In genomic region chr15:33068007-33068441, GRCh38 we compare ENCODE assay signal across 8 cellular contexts.
DNase-seq lines count a peak whose midpoint lies in the region; ATAC-seq and TF ChIP-seq lines count a peak whose summit lies in the region.

No MANE protein-coding gene starts in this region.

- H3K9me3 ChIP-seq in OCI-LY1 (ENCODE audit: low read length), result no peaks in the 10 kb centered on the region
- no peaks in the 10 kb centered on the region for H3K9me3 ChIP-seq in duodenal mucosa (ENCODE audit: control insufficient read depth in 1 of 2, low read length in 2 of 2)
- no peaks in the 10 kb centered on the region for H3K9me3 ChIP-seq in mucosa of rectum (ENCODE audit: control insufficient read depth in 2 of 2, low read length in 2 of 2)

- no peak overlapping the region for H3K27ac Mint-ChIP-seq in activated naive CD4-positive, alpha-beta T cell treated with anti-CD3 and anti-CD28 coated beads, Interleukin-2, amount 50 U/mL, for 24 hours

- H3K4me2 ChIP-seq in OCI-LY1 (ENCODE audit: low read length), result peak overlapping the region; percentile 38; the same call in 1 of the 2 replicates

- no peak overlapping the region for H3K9ac ChIP-seq in OCI-LY1 (ENCODE audit: low read length)
- H3K9ac ChIP-seq in duodenal mucosa (ENCODE audit: low read depth in 1 of 2, low read length in 2 of 2), result peak overlapping the region; percentile 56 to 65
- peak overlapping the region; percentile 68 to 73 for H3K9ac ChIP-seq in mucosa of rectum (ENCODE audit: low read depth in 1 of 2, low read length in 2 of 2)

- no peak overlapping the region for H2AFZ ChIP-seq in OCI-LY1 (ENCODE audit: low read length)

- H4K20me1 ChIP-seq in OCI-LY1 (ENCODE audit: insufficient read depth, low read length), result no peaks in the 10 kb centered on the region

- H3K4me3 ChIP-seq in OCI-LY1 (ENCODE audit: low read depth, low read length, poor library complexity, severe bottlenecking) (no peak overlapping the region), duodenal mucosa (ENCODE audit: low read depth in 1 of 2, low read length in 2 of 2) (peak overlapping the region; percentile 73 to 83), mucosa of rectum (ENCODE audit: low read length in 2 of 2) (peak overlapping the region; percentile 77)

- H3K36me3 Mint-ChIP-seq in activated naive CD4-positive, alpha-beta T cell treated with anti-CD3 and anti-CD28 coated beads, Interleukin-2, amount 50 U/mL, for 24 hours, result no peaks in the 10 kb centered on the region

- TF ChIP-seq CTCF in OCI-LY1 (IDR thresholded peaks at IDR 0.05; ENCODE audit: low read length), result no peak

- H3K27me3 ChIP-seq in OCI-LY1 (ENCODE audit: insufficient read depth, low read length) (peaks cover 7% of the 10 kb centered on the region; the same call in 1 of the 2 replicates), duodenal mucosa (ENCODE audit: control insufficient read depth in 1 of 2, insufficient read depth in 2 of 2, low read length in 2 of 2) (no peaks in the 10 kb centered on the region), mucosa of rectum (ENCODE audit: control insufficient read depth in 2 of 2, insufficient read depth in 2 of 2, low read length in 2 of 2) (no peaks in the 10 kb centered on the region)

- H3K79me2 ChIP-seq in OCI-LY1 (ENCODE audit: insufficient read depth, low read length), result no peaks in the 10 kb centered on the region

- no peak for DNase-seq in activated naive CD4-positive, alpha-beta T cell treated with Interleukin-2 at 50 U/mL for 16 hours
- no peak for DNase-seq in T1000 (lab: John Stamatoyannopoulos, UW)

- ATAC-seq in HG02970 (IDR thresholded peaks at IDR 0.05; ENCODE audit: low FRiP score, unreplicated experiment) (no peak), HG03097 (IDR thresholded peaks at IDR 0.05; ENCODE audit: low FRiP score, unreplicated experiment) (no peak)

- H3K4me3 Mint-ChIP-seq in activated naive CD4-positive, alpha-beta T cell treated with anti-CD3 and anti-CD28 coated beads, Interleukin-2, amount 50 U/mL, for 24 hours, result peak overlapping the region; percentile 17

- peaks cover 2% of the 10 kb centered on the region for H3K27me3 Mint-ChIP-seq in activated naive CD4-positive, alpha-beta T cell treated with anti-CD3 and anti-CD28 coated beads, Interleukin-2, amount 50 U/mL, for 24 hours

- H3F3A ChIP-seq in OCI-LY1 (ENCODE audit: insufficient read depth, low read length), result no peaks in the 10 kb centered on the region

- H3K4me1 ChIP-seq in OCI-LY1 (ENCODE audit: insufficient read depth, low read length, severe bottlenecking) (no peaks in the 10 kb centered on the region), duodenal mucosa (ENCODE audit: control insufficient read depth in 1 of 2, insufficient read depth in 2 of 2, low read length in 2 of 2) (peaks cover 28 to 38% of the 10 kb centered on the region in 2 donors), mucosa of rectum (ENCODE audit: control insufficient read depth in 2 of 2, insufficient read depth in 2 of 2, low read length in 2 of 2) (peaks cover 15 to 26% of the 10 kb centered on the region in 2 donors)

- H3K4me1 Mint-ChIP-seq in activated naive CD4-positive, alpha-beta T cell treated with anti-CD3 and anti-CD28 coated beads, Interleukin-2, amount 50 U/mL, for 24 hours, result peaks cover 22% of the 10 kb centered on the region

- H3K9me2 ChIP-seq in OCI-LY1 (ENCODE audit: low read depth, low read length), result no peaks in the 10 kb centered on the region

- no peak overlapping the region for H3K27ac ChIP-seq in OCI-LY1 (ENCODE audit: low read depth, low read length, poor library complexity, severe bottlenecking)
- H3K27ac ChIP-seq in duodenal mucosa (ENCODE audit: low read depth, low read length), result peak overlapping the region; percentile 60
- H3K27ac ChIP-seq in mucosa of rectum (ENCODE audit: low read depth in 2 of 2, low read length in 2 of 2), result peak overlapping the region; percentile 89 to 94

- H3K36me3 ChIP-seq in OCI-LY1 (ENCODE audit: insufficient read depth, low read length) (no peaks in the 10 kb centered on the region), duodenal mucosa (ENCODE audit: control insufficient read depth in 1 of 2, insufficient read depth in 2 of 2, low read length in 2 of 2) (no peaks in the 10 kb centered on the region), mucosa of rectum (ENCODE audit: control insufficient read depth in 2 of 2, insufficient read depth in 2 of 2, low read length in 2 of 2) (peaks cover 0 to 3% of the 10 kb centered on the region in 2 donors)

- H3K9me3 Mint-ChIP-seq in activated naive CD4-positive, alpha-beta T cell treated with anti-CD3 and anti-CD28 coated beads, Interleukin-2, amount 50 U/mL, for 24 hours, result no peaks in the 10 kb centered on the region
